8 cellular contexts compared by ENCODE assay signal in genomic region chr12:108630481-108631207, GRCh38. TPM values are rescaled to one million over a fixed set of nuclear protein-coding genes. Genes with fewer than 3 reads are reported as not detected.
DNase-seq lines count a peak whose midpoint lies in the region; ATAC-seq, FAIRE-seq and TF ChIP-seq lines count a peak whose summit lies in the region.

No MANE protein-coding gene starts in this region.

- H3K9me1 ChIP-seq in K562 (ENCODE audit: control insufficient read depth, insufficient read depth, low read length): no peaks in the 10 kb centered on the region

- TF ChIP-seq EP300 in K562 (IDR thresholded peaks at IDR 0.05; ENCODE audit: low read length): no peak

- peak; percentile 43 for DNase-seq in CD14-positive monocyte (ENCODE audit: low spot score)
- DNase-seq in K562 (ENCODE audit: extremely low read depth in 1 of 4, low spot score in 3 of 4): peak in 1 of 4 experiments; percentile 31
- DNase-seq in naive thymus-derived CD8-positive, alpha-beta T cell: peak in 4 of 10 donors; percentile 13 to 64 (median 34)
- DNase-seq in epidermal melanocyte (ENCODE audit: insufficient read length, low spot score): no peak
- DNase-seq in NCI-H526 treated with DMSO at 0.1 percent for 48 hours (lab: John Stamatoyannopoulos, UW): no peak
- no peak for DNase-seq in stimulated activated CD4-positive, alpha-beta T cell treated with anti-CD3 and anti-CD28 coated beads, Interleukin-1b, Interleukin-23, amount 100 ng/mL, for 48 hours
- DNase-seq in Calu3: no peak

- TF ChIP-seq CTCF in CD14-positive monocyte (IDR thresholded peaks at IDR 0.05): no peak
- TF ChIP-seq CTCF in Loucy (conservative IDR thresholded peaks at IDR 0.05; ENCODE audit: low read length): no peak
- no peak for TF ChIP-seq CTCF in K562 (IDR thresholded peaks at IDR 0.05 in 2 of 3, conservative IDR thresholded peaks at IDR 0.05 in 1 of 3; ENCODE audit: insufficient read depth in 2 of 3, low read depth in 1 of 3, low read length in 3 of 3)
- no peak for TF ChIP-seq CTCF in Calu3 (IDR thresholded peaks at IDR 0.05; ENCODE audit: unreplicated experiment)

- H3K9me2 ChIP-seq in Loucy (replicated peaks; ENCODE audit: low read depth, low read length): no peaks in the 10 kb centered on the region

- H3K9ac ChIP-seq in Loucy (ENCODE audit: low read depth, low read length, poor library complexity, severe bottlenecking) (peak overlapping the region; percentile 28), K562 (ENCODE audit: insufficient read depth in 1 of 2, low read depth in 2 of 2, low read length in 2 of 2) (peak overlapping the region; percentile 91 to 100)

- H3K27ac Mint-ChIP-seq in CD14-positive monocyte (peak overlapping the region; percentile 94 to 100 (median 97)), Calu3 (ENCODE audit: unreplicated experiment) (no peak overlapping the region)
- peak overlapping the region; percentile 98 to 100 (median 100) for H3K27ac Mint-ChIP-seq in naive thymus-derived CD8-positive, alpha-beta T cell

- H3K4me1 Mint-ChIP-seq in CD14-positive monocyte (peaks cover 77% of the 10 kb centered on the region), Calu3 (ENCODE audit: low read depth, unreplicated experiment) (peaks cover 52% of the 10 kb centered on the region)
- peaks cover 32 to 91% (median 73%) of the 10 kb centered on the region in 4 donors for H3K4me1 Mint-ChIP-seq in naive thymus-derived CD8-positive, alpha-beta T cell

- H3K27ac ChIP-seq in K562 (ENCODE audit: extremely low read depth, low read depth, low read length): peak overlapping the region; percentile 96

- POLR2A ChIA-PET in K562 (lab: Yijun Ruan, JAX): interaction anchor here (0.7 to 7.4 kb wide), 5 partner anchors 10 to 186 kb away, joined by 3 to 69 read pairs (median 4); no protein-coding TSS in a partner anchor
- POLR2A ChIA-PET in naive thymus-derived CD8-positive, alpha-beta T cell (lab: Charles Lee): interaction anchor here (1.0 to 16.3 kb wide), 6 partner anchors 8 to 173 kb away, joined by 3 to 233 read pairs (median 58); partner anchors contain the start of genes ISCU and SART3

- H3K27me3 Mint-ChIP-seq in CD14-positive monocyte (ENCODE audit: low read depth in 3 of 3): no peaks in the 10 kb centered on the region
- no peaks in the 10 kb centered on the region for H3K27me3 Mint-ChIP-seq in naive thymus-derived CD8-positive, alpha-beta T cell
- no peaks in the 10 kb centered on the region for H3K27me3 Mint-ChIP-seq in Calu3 (ENCODE audit: unreplicated experiment)

- H3K9me3 ChIP-seq in Loucy (ENCODE audit: insufficient read depth, low read depth, low read length): no peaks in the 10 kb centered on the region
- H3K9me3 ChIP-seq in K562 (replicated peaks; ENCODE audit: control insufficient read depth, insufficient read depth, low read depth, low read length): no peaks in the 10 kb centered on the region

- in situ Hi-C loops in K562 (cut with MboI): no loop called here

- no TSS peak for BruUV-seq in K562 (replicated peaks; lab: Mats Ljungman, UMichigan)
- no TSS peak for BruUV-seq in Calu3 (replicated peaks; lab: Mats Ljungman, UMichigan)

- H3K79me2 ChIP-seq in Loucy (ENCODE audit: insufficient read depth, low read length) (peaks cover 3% of the 10 kb centered on the region; the same call in 1 of the 2 replicates), K562 (ENCODE audit: control insufficient read depth, insufficient read depth, low read length) (peaks cover 51% of the 10 kb centered on the region)

- CTCF ChIA-PET in K562 (lab: Yijun Ruan, JAX; ENCODE audit: low intra/inter-chr PET ratio): no interaction called here
- CTCF ChIA-PET in Calu3 (lab: Charles Lee): no interaction called here

- no peak for FAIRE-seq in K562 (lab: Jason Lieb, UNC)

- H3K36me3 ChIP-seq in Loucy (ENCODE audit: insufficient read depth, low read length) (no peaks in the 10 kb centered on the region), K562 (ENCODE audit: control insufficient read depth, insufficient read depth, low read length) (peaks cover 18% of the 10 kb centered on the region; the same call in 2 of the 3 replicates)

- H3F3A ChIP-seq in Loucy (ENCODE audit: low read depth): peaks cover 6% of the 10 kb centered on the region; the same call in 1 of the 2 replicates

- H4K20me1 ChIP-seq in Loucy (ENCODE audit: insufficient read depth, low read length, poor library complexity, severe bottlenecking): no peaks in the 10 kb centered on the region
- H4K20me1 ChIP-seq in K562 (replicated peaks; ENCODE audit: control insufficient read depth, insufficient read depth, low read length): no peaks in the 10 kb centered on the region

- peak overlapping the region; percentile 86 to 96 for H3K4me3 Mint-ChIP-seq in CD14-positive monocyte
- H3K4me3 Mint-ChIP-seq in naive thymus-derived CD8-positive, alpha-beta T cell: peak overlapping the region; percentile 91 to 100 (median 99)
- H3K4me3 Mint-ChIP-seq in Calu3 (ENCODE audit: low read depth, unreplicated experiment): no peak overlapping the region

- no peak overlapping the region for H3K4me3 ChIP-seq in Loucy (ENCODE audit: low read length, poor library complexity, severe bottlenecking)
- peak overlapping the region; percentile 90 for H3K4me3 ChIP-seq in K562

- H3K9me3 Mint-ChIP-seq in CD14-positive monocyte: peaks cover 0 to 5% (median 0%) of the 10 kb centered on the region in 7 donors
- peaks cover 0 to 2% (median 0%) of the 10 kb centered on the region in 9 donors for H3K9me3 Mint-ChIP-seq in naive thymus-derived CD8-positive, alpha-beta T cell
- no peaks in the 10 kb centered on the region for H3K9me3 Mint-ChIP-seq in Calu3 (ENCODE audit: low read depth, unreplicated experiment)

- peaks cover 67% of the 10 kb centered on the region for H3K4me1 ChIP-seq in Loucy (ENCODE audit: insufficient read depth, low read length, poor library complexity, severe bottlenecking)
- H3K4me1 ChIP-seq in K562 (replicated peaks in 1 of 2; ENCODE audit: control insufficient read depth in 2 of 2, insufficient read depth in 2 of 2, low read length in 2 of 2): peaks cover 66% of the 10 kb centered on the region in 2 experiments

- 44% methylated on average over 9 of the region's 9 CpGs for WGBS in K562 (ENCODE audit: insufficient coverage, low coverage, missing lambda C conversion rate)

- intact Hi-C loops in CD14-positive monocyte (cut with micrococcal nuclease) (loop anchor here in 1 of 2 donors (5.0 kb wide), 1 partner anchor 68 kb away; the partner anchor contains the start of genes ISCU and SART3), K562 (cut with micrococcal nuclease) (loop anchor here (5.0 kb wide), 1 partner anchor 62 kb away; no protein-coding TSS in a partner anchor), Calu3 (cut with micrococcal nuclease; ENCODE audit: unreplicated experiment) (no loop called here)

- no peak for ATAC-seq in K562
- no peak for ATAC-seq in naive thymus-derived CD8-positive, alpha-beta T cell

- H3K36me3 Mint-ChIP-seq in CD14-positive monocyte: peaks cover 28 to 43% of the 10 kb centered on the region in 2 donors
- H3K36me3 Mint-ChIP-seq in naive thymus-derived CD8-positive, alpha-beta T cell: peaks cover 6 to 32% (median 10%) of the 10 kb centered on the region in 3 donors
- H3K36me3 Mint-ChIP-seq in Calu3 (ENCODE audit: insufficient read depth, unreplicated experiment): no peaks in the 10 kb centered on the region

- H2AFZ ChIP-seq in Loucy (ENCODE audit: low read length) (no peak overlapping the region), K562 (ENCODE audit: low read depth, low read length) (no peak overlapping the region)

- H3K27me3 ChIP-seq in Loucy (ENCODE audit: insufficient read depth, low read length, poor library complexity, severe bottlenecking) (no peaks in the 10 kb centered on the region), K562 (ENCODE audit: control insufficient read depth in 2 of 2, insufficient read depth in 2 of 2, low read length in 2 of 2) (no peaks in the 10 kb centered on the region)

- no peak for TF ChIP-seq POLR2A in K562 (conservative IDR thresholded peaks at IDR 0.05)

- H3K4me2 ChIP-seq in Loucy (ENCODE audit: low read depth, low read length, poor library complexity, severe bottlenecking): peak overlapping the region; percentile 80
- peak overlapping the region; percentile 98 for H3K4me2 ChIP-seq in K562 (ENCODE audit: insufficient read depth, low read length)

- TF ChIP-seq RAD21 in K562 (CRISPR knock-in tag; conservative IDR thresholded peaks at IDR 0.05 in 1 of 2, IDR thresholded peaks at IDR 0.05 in 1 of 2): no peak

RNA-seq across cellular contexts. Expression of gene SELPLG, which starts 3.0 kb away (rescaled TPM):
- 100 to 1,000 TPM; 247 to 349 TPM for polyA plus RNA-seq in CD14-positive monocyte
- total RNA-seq in K562 (2011; cell fraction: chromatin; rRNA removed; ENCODE audit: low replicate concordance): 0.35 and 0.79 TPM in 2 replicates
- 1.1 and 1.5 TPM in 2 replicates for total RNA-seq in K562 (2011; cell fraction: nucleolus; rRNA removed)
- 0.59 and 0.69 TPM in 2 replicates for total RNA-seq in K562 (2011; cell fraction: nucleoplasm; rRNA removed)
- total RNA-seq in K562 (2014; rRNA removed): 1.7 and 3.4 TPM in 2 replicates
- 0.54 and 0.76 TPM in 2 replicates for total RNA-seq in K562 (2014; rRNA removed; fragmentation: Illumina TruSeq; extraction: Trizol)
- 10.2 TPM in 2 replicates for total RNA-seq in K562 (2015; rRNA removed; fragmentation: Illumina TruSeq; extraction: Trizol)
- total RNA-seq in K562 (2021): 2.2 and 2.5 TPM in 2 replicates
- polyA plus RNA-seq in K562 (2011; rRNA removed): 1.4 and 1.6 TPM in 2 replicates
- polyA plus RNA-seq in K562 (2011; cell fraction: cytosol; rRNA removed): 1.9 and 6.8 TPM in 2 replicates
- 0.60 and 0.92 TPM in 2 replicates for polyA plus RNA-seq in K562 (2011; cell fraction: nucleus; rRNA removed)
- polyA plus RNA-seq in K562 (2012): 9.4 and 9.9 TPM in 2 replicates
- 3.3 and 3.9 TPM in 2 replicates for polyA plus RNA-seq in K562 (2014; fragmentation: Illumina TruSeq; extraction: Trizol)
- polyA plus RNA-seq in K562 (2014; fragmentation: Nextera tagmentation; extraction: Ambion mirVana): under 1 TPM; 0.22 to 0.34 TPM
- 1.2 and 2.8 TPM in 2 replicates for polyA plus RNA-seq in K562 (2014; rRNA removed)
- polyA minus RNA-seq in K562 (2011; rRNA and poly(A)+ RNA removed): 0.48 and 1.1 TPM in 2 replicates
- polyA minus RNA-seq in K562 (2011; cell fraction: cytosol; rRNA and poly(A)+ RNA removed): 0.91 and 0.95 TPM in 2 replicates
- polyA minus RNA-seq in K562 (2011; cell fraction: nucleus; rRNA and poly(A)+ RNA removed): 0.27 and 0.44 TPM in 2 replicates
- 100 to 1,000 TPM; 157 to 163 TPM for total RNA-seq in naive thymus-derived CD8-positive, alpha-beta T cell
- polyA plus RNA-seq in naive thymus-derived CD8-positive, alpha-beta T cell: 100 to 1,000 TPM; 453 to 720 (median 520) TPM
- total RNA-seq in Calu3 (2022): 0.54 and 0.76 TPM in 2 replicates

RNA-seq across cellular contexts. Expression of gene TMEM119, which starts 32.8 kb away (rescaled TPM):
- polyA plus RNA-seq in CD14-positive monocyte (under 1 TPM; 0.18 to 0.56 TPM), K562 (2011; rRNA removed) (not detected in 2 replicates), K562 (2014; fragmentation: Illumina TruSeq; extraction: Trizol) (not detected in 2 replicates), K562 (2014; fragmentation: Nextera tagmentation; extraction: Ambion mirVana) (not detected), K562 (2014; rRNA removed) (not detected in 2 replicates)
- total RNA-seq in K562 (2011; cell fraction: chromatin; rRNA removed; ENCODE audit: low replicate concordance): not detected in 2 replicates
- total RNA-seq in K562 (2011; cell fraction: nucleolus; rRNA removed): not detected in 2 replicates
- not detected in 2 replicates for total RNA-seq in K562 (2011; cell fraction: nucleoplasm; rRNA removed)
- total RNA-seq in K562 (2014; rRNA removed) (not detected in 2 replicates), K562 (2014; rRNA removed; fragmentation: Illumina TruSeq; extraction: Trizol) (not detected in 2 replicates), K562 (2015; rRNA removed; fragmentation: Illumina TruSeq; extraction: Trizol) (not detected in 2 replicates), K562 (2021) (0.18 TPM in 1 of 2 replicates, not detected in the other), Calu3 (2022) (not detected in 2 replicates)
- 0.01 TPM in 1 of 2 replicates, not detected in the other for polyA plus RNA-seq in K562 (2011; cell fraction: cytosol; rRNA removed)
- polyA plus RNA-seq in K562 (2011; cell fraction: nucleus; rRNA removed): not detected in 2 replicates
- polyA plus RNA-seq in K562 (2012): 0.11 TPM in 1 of 2 replicates, not detected in the other
- not detected in 2 replicates for polyA minus RNA-seq in K562 (2011; rRNA and poly(A)+ RNA removed)
- not detected in 2 replicates for polyA minus RNA-seq in K562 (2011; cell fraction: cytosol; rRNA and poly(A)+ RNA removed)
- polyA minus RNA-seq in K562 (2011; cell fraction: nucleus; rRNA and poly(A)+ RNA removed): not detected in 2 replicates
- total RNA-seq in naive thymus-derived CD8-positive, alpha-beta T cell: under 1 TPM; 0.26 to 0.77 TPM
- polyA plus RNA-seq in naive thymus-derived CD8-positive, alpha-beta T cell: under 1 TPM in 2 of 3 donors, not detected in 1; 0.06 to 0.21 TPM

Comparison
In these comparisons a context has a peak if more than half of its experiments do, and no peak if none do; other contexts are left out.
1. RNA of gene SELPLG, which starts 3.0 kb away (total RNA-seq): 157 to 163 TPM in naive thymus-derived CD8-positive, alpha-beta T cell; 0.35 to 10.2 TPM in K562 and 0.54 to 0.76 TPM in Calu3; every median in the first group is over 10 times any median in the second.